ENCODE assay signal across 8 cellular contexts in the genomic region with DNA sequence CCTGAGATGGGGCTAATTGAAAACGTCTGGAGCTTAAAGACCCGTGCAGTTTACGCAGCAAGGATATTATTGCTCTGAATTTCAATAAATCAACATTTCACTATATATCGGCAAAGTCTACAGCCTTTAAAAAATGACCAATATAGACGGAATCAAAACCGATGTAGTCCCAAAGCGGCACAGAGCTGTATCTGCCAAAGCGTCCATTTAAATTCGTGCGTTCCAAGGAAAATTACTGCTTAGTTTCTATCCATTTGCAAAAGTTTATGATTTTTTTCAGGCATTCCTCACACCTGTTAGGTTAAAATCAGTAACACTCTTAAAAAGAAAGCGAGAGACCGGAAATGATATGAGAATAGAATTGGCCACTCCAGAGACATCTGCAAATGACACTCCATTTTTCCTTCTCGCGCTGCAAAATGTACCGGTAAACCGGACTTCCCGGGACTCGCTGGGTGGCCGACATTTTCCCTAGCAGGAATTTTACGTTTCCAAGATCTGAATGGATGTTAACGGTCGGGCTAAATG. TPM values are rescaled to one million over a fixed set of nuclear protein-coding genes. Genes with fewer than 3 reads are reported as not detected.
DNase-seq lines count a peak whose midpoint lies in the region; ATAC-seq and TF ChIP-seq lines count a peak whose summit lies in the region.

No MANE protein-coding gene starts in this region.

- peaks cover 45 to 50% of the 10 kb centered on the region in 2 donors for H3K4me1 Mint-ChIP-seq in natural killer cell treated with Interleukin-12 subunit alpha and Interleukin-12 subunit beta and Interleukin-15 and Interleukin-18, amount 100 ng/mL, for 72 hours (ENCODE audit: low read depth in 2 of 2)

- peak overlapping the region; percentile 98 for H3K4me3 Mint-ChIP-seq in natural killer cell treated with Interleukin-12 subunit alpha and Interleukin-12 subunit beta and Interleukin-15 and Interleukin-18, amount 100 ng/mL, for 72 hours

- H3K36me3 Mint-ChIP-seq in natural killer cell treated with Interleukin-12 subunit alpha and Interleukin-12 subunit beta and Interleukin-15 and Interleukin-18, amount 100 ng/mL, for 72 hours, result peaks cover 45% of the 10 kb centered on the region

- TF ChIP-seq CTCF in GM13977 (IDR thresholded peaks at IDR 0.05; ENCODE audit: extremely low read depth, insufficient read depth, missing control alignments) (no peak), PC-9 (conservative IDR thresholded peaks at IDR 0.05) (no peak), epithelial cell of esophagus (IDR thresholded peaks at IDR 0.05; ENCODE audit: insufficient read depth, low read depth, low read length, missing control alignments) (no peak)

- H3K4me2 ChIP-seq in PC-9, result peak overlapping the region; percentile 93

- peaks cover 49% of the 10 kb centered on the region for H3F3A ChIP-seq in PC-9 (ENCODE audit: insufficient read depth, low read depth)

- H3K27me3 ChIP-seq in PC-9 (ENCODE audit: insufficient read depth, low read depth), result no peaks in the 10 kb centered on the region

- POLR2A ChIA-PET in PC-9 (lab: Charles Lee; ENCODE audit: unreplicated experiment), result interaction anchor here (0.5 to 1.7 kb wide), 16 partner anchors 10 to 1492 kb away, joined by 3 to 17 read pairs (median 5); partner anchors contain the start of genes DNAJB11, RPL39L and SENP2

- CTCF ChIA-PET in PC-9 (lab: Charles Lee), result interaction anchor here (0.6 to 1.3 kb wide), 4 partner anchors 166 to 213 kb away, joined by 3 to 15 read pairs (median 4); no protein-coding TSS in a partner anchor

- H2AFZ ChIP-seq in PC-9, result peak overlapping the region; percentile 96

- no peaks in the 10 kb centered on the region for H3K9me2 ChIP-seq in PC-9 (ENCODE audit: insufficient read depth)

- BruUV-seq in PC-9 (replicated peaks; lab: Mats Ljungman, UMichigan), result TSS peak; percentile 95

- ATAC-seq in HG02678 (IDR thresholded peaks at IDR 0.05; ENCODE audit: unreplicated experiment), result peak; percentile 31
- ATAC-seq in natural killer cell treated with Interleukin-12 subunit alpha and Interleukin-12 subunit beta and Interleukin-15 and Interleukin-18, amount 100 ng/mL, for 72 hours, result no peak

- peak; percentile 57 for DNase-seq in GM13977 (ENCODE audit: low spot score)
- DNase-seq in PC-9, result no peak
- no peak for DNase-seq in epithelial cell of esophagus (ENCODE audit: low read depth)
- no peak for DNase-seq in natural killer cell treated with Interleukin-12 subunit alpha and Interleukin-12 subunit beta and Interleukin-15 and Interleukin-18, amount 100 ng/mL, for 72 hours (ENCODE audit: low spot score)
- no peak for DNase-seq in activated gamma-delta T cell (lab: John Stamatoyannopoulos, UW)
- no peak for DNase-seq in DMS153 (lab: John Stamatoyannopoulos, UW)
- no peak for DNase-seq in NK-92 (lab: John Stamatoyannopoulos, UW; ENCODE audit: unreplicated experiment)

- peak overlapping the region; percentile 93 for H3K27ac ChIP-seq in PC-9

- intact Hi-C loops in PC-9 (cut with micrococcal nuclease; ENCODE audit: unreplicated experiment), result loop anchor here (1.0 to 5.0 kb wide), 4 partner anchors 30 to 675 kb away; partner anchors contain the start of genes DNAJB11 and ETV5

- peaks cover 41% of the 10 kb centered on the region for H3K36me3 ChIP-seq in PC-9 (ENCODE audit: low read depth)

- no peaks in the 10 kb centered on the region for H3K9me3 Mint-ChIP-seq in natural killer cell treated with Interleukin-12 subunit alpha and Interleukin-12 subunit beta and Interleukin-15 and Interleukin-18, amount 100 ng/mL, for 72 hours

- H4K20me1 ChIP-seq in PC-9 (ENCODE audit: insufficient read depth), result peaks cover 36% of the 10 kb centered on the region

- peaks cover 34% of the 10 kb centered on the region for H3K4me1 ChIP-seq in PC-9 (replicated peaks; ENCODE audit: insufficient read depth)

- H3K4me3 ChIP-seq in PC-9 (peak overlapping the region; percentile 92), epithelial cell of esophagus (ENCODE audit: low read length) (peak overlapping the region; percentile 100)

- no peaks in the 10 kb centered on the region for H3K27me3 Mint-ChIP-seq in natural killer cell treated with Interleukin-12 subunit alpha and Interleukin-12 subunit beta and Interleukin-15 and Interleukin-18, amount 100 ng/mL, for 72 hours

- in situ Hi-C loops in GM13977 (cut with MboI; ENCODE audit: low pct_unique_long_range_greater_than_20kb, low sequenced_read_pairs, unreplicated experiment), result no loop called here

- peaks cover 47% of the 10 kb centered on the region for H3K79me2 ChIP-seq in PC-9 (ENCODE audit: low read depth)

- no peaks in the 10 kb centered on the region for H3K9me3 ChIP-seq in PC-9 (ENCODE audit: insufficient read depth, low read depth)

- peak overlapping the region; percentile 98 for H3K27ac Mint-ChIP-seq in natural killer cell treated with Interleukin-12 subunit alpha and Interleukin-12 subunit beta and Interleukin-15 and Interleukin-18, amount 100 ng/mL, for 72 hours

RNA-seq across cellular contexts. Expression of gene EIF4A2, which starts 0.8 kb away (rescaled TPM):
- total RNA-seq in PC-9 (2021), result 446 and 618 TPM in 2 replicates
- 100 to 1,000 TPM; 399 to 539 TPM for total RNA-seq in natural killer cell treated with Interleukin-12 subunit alpha and Interleukin-12 subunit beta and Interleukin-15 and Interleukin-18, amount 100 ng/mL, for 72 hours

RNA-seq across cellular contexts. Expression of gene RFC4, which starts 23.7 kb away (rescaled TPM):
- 93.8 and 94.5 TPM in 2 replicates for total RNA-seq in PC-9 (2021)
- total RNA-seq in natural killer cell treated with Interleukin-12 subunit alpha and Interleukin-12 subunit beta and Interleukin-15 and Interleukin-18, amount 100 ng/mL, for 72 hours, result 100 to 1,000 TPM in 1 of 2 donors, 10 to 100 TPM in 1; 63.1 to 114 TPM

RNA-seq across cellular contexts. Expression of gene ADIPOQ, which starts 59.9 kb away (rescaled TPM):
- not detected in 2 replicates for total RNA-seq in PC-9 (2021)
- total RNA-seq in natural killer cell treated with Interleukin-12 subunit alpha and Interleukin-12 subunit beta and Interleukin-15 and Interleukin-18, amount 100 ng/mL, for 72 hours, result not detected
